In the genomic region with DNA sequence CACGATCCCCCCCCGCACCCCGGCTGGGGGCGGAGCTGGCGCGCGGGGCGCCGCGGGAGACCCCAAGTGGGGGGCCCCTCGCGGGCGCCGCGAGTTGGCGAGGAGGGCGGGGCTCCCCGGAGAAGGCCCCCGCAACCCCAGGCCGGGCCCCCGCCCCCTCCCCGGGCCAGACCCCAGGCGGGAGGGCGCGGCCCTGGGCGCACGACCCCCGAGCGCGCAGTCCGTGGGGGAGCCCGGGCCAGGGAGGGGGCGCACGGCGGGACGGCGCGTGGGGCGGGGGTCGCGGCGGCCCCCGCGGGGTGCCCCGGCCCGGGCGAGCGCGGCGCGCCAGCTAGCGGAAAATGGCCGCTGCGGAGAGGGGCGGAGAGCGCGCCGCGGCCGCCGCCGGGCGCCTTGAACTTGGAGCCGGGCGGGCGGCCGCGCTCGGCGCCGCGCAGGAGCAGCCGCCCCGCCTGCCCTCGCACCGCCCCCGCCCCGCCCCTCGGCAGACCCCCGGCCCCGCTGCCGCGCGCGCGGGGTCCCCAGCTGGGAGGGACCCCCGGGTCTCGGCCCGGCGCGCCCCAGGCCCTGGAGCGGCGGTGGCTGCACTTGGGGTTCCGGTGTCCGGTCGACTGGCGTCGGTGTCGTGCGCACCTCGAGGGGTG, we compare ENCODE assay signal across 8 cellular contexts. TPM values are rescaled to one million over a fixed set of nuclear protein-coding genes. Genes with fewer than 3 reads are reported as not detected.
DNase-seq lines count a peak whose midpoint lies in the region; ATAC-seq and TF ChIP-seq lines count a peak whose summit lies in the region.

No MANE protein-coding gene starts in this region.

- intact Hi-C loops in esophagus squamous epithelium (cut with DNase I) (no loop called here), posterior vena cava (cut with DNase I) (loop anchor here in 1 of 2 donors (10.0 kb wide), 1 partner anchor 95 kb away; no protein-coding TSS in a partner anchor)

- H3K9me3 ChIP-seq in esophagus squamous epithelium, result no peaks in the 10 kb centered on the region

- no peaks in the 10 kb centered on the region for H3K36me3 Mint-ChIP-seq in HFFc6 (ENCODE audit: low read depth)

- H3K4me1 Mint-ChIP-seq in HFFc6 (ENCODE audit: low read depth), result peaks cover 27% of the 10 kb centered on the region

- peak overlapping the region; percentile 89 for H3K4me3 Mint-ChIP-seq in HFFc6

- no peaks in the 10 kb centered on the region for H3K36me3 ChIP-seq in esophagus squamous epithelium

- H3K9me3 Mint-ChIP-seq in HFFc6, result no peaks in the 10 kb centered on the region

- H3K27me3 ChIP-seq in esophagus squamous epithelium, result no peaks in the 10 kb centered on the region

- H3K4me1 ChIP-seq in esophagus squamous epithelium, result peaks cover 28 to 65% (median 28%) of the 10 kb centered on the region in 3 donors

- peak; percentile 44 for DNase-seq in COLO668 (lab: John Stamatoyannopoulos, UW; ENCODE audit: unreplicated experiment)
- DNase-seq in HFFc6, result no peak
- peak; percentile 42 for DNase-seq in activated CD4-positive, alpha-beta T cell treated with anti-CD3 and anti-CD28 coated beads for 48 hours
- no peak for DNase-seq in esophagus squamous epithelium (lab: John Stamatoyannopoulos, UW)
- no peak for DNase-seq in omental fat pad (ENCODE audit: low spot score)
- no peak for DNase-seq in NCI-H226
- DNase-seq in posterior vena cava (ENCODE audit: low spot score), result no peak

- no peaks in the 10 kb centered on the region; the same call in 1 of the 2 replicates for H3K27me3 Mint-ChIP-seq in HFFc6 (ENCODE audit: insufficient read depth)

- no peak for TF ChIP-seq CTCF in HFFc6 (IDR thresholded peaks at IDR 0.05)
- TF ChIP-seq CTCF in esophagus squamous epithelium (IDR thresholded peaks at IDR 0.05), result no peak
- no peak for TF ChIP-seq CTCF in omental fat pad (IDR thresholded peaks at IDR 0.05)

- H3K4me3 ChIP-seq in esophagus squamous epithelium, result peak overlapping the region; percentile 85 to 100 (median 96)

- H3K27ac Mint-ChIP-seq in HFFc6, result peak overlapping the region; percentile 70; the same call in 1 of the 2 replicates

- TF ChIP-seq POLR2A in esophagus squamous epithelium (IDR thresholded peaks at IDR 0.05), result no peak

- H3K27ac ChIP-seq in esophagus squamous epithelium, result peak overlapping the region; percentile 98 to 100 (median 99)

- ATAC-seq in omental fat pad (ENCODE audit: low FRiP score), result peak; percentile 9
- ATAC-seq in HG03196 (IDR thresholded peaks at IDR 0.05; ENCODE audit: unreplicated experiment), result no peak

- no CpG with 5 or more reads among the region's 101 CpGs for WGBS in esophagus squamous epithelium, 2 donors

RNA-seq across cellular contexts. Expression of a gene that starts 6.4 kb away (rescaled TPM):
- 100 to 1,000 TPM; 186 to 219 (median 211) TPM for total RNA-seq in HFFc6 (2021; fragmentation: NEBNext Ultra II Directional; extraction: Animal tissue kit (Norgen Biotek cat#: 25700))
- 10 to 100 TPM; 40.8 to 80.9 (median 61.0) TPM for total RNA-seq in esophagus squamous epithelium
- 10 to 100 TPM; 55.7 to 84.5 (median 65.5) TPM for total RNA-seq in omental fat pad
- 100 to 1,000 TPM; 196 to 223 TPM for total RNA-seq in posterior vena cava

Comparison
In these comparisons a context has a peak if more than half of its experiments do, and no peak if none do; other contexts are left out.
1. DNase-seq: peak in COLO668 (single experiment) and activated CD4-positive, alpha-beta T cell treated with anti-CD3 and anti-CD28 coated beads for 48 hours (single experiment); none in HFFc6 (single experiment), esophagus squamous epithelium (single experiment), omental fat pad (single experiment), NCI-H226 (single experiment) and posterior vena cava (single experiment).